ENCODE assay signal across 7 cellular contexts in the genomic region with DNA sequence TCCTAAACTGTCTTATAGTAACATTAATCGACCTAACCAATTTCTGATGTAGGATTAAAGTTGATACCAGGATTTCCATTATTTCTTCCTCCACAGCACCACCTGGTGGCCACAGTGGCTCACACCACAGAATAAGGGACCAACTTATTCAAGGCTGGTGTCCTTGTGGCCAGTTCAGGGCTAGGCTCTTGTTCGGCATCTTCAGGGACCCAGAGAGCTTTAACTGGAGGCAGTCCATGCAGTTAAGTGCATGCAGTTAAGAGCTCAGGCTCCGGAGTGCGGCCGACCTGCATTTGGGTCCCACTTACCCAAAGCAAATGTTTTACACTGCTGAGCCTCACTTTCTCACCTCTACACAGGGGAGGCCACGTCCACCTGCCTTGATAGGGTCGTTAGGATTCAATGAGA. TPM values are rescaled to one million over a fixed set of nuclear protein-coding genes. Genes with fewer than 3 reads are reported as not detected.
DNase-seq lines count a peak whose midpoint lies in the region; ATAC-seq, FAIRE-seq and TF ChIP-seq lines count a peak whose summit lies in the region.

No MANE protein-coding gene starts in this region.

- H3K27ac ChIP-seq in heart right ventricle: no peak overlapping the region

- ATAC-seq in activated naive CD8-positive, alpha-beta T cell treated with anti-CD3 and anti-CD28 coated beads, Interleukin-2, amount 50 U/mL, for 24 hours: peak; percentile 88
- ATAC-seq in heart right ventricle: peak; percentile 45 to 76 (median 66)
- no peak for ATAC-seq in GM18511 (IDR thresholded peaks at IDR 0.05; ENCODE audit: unreplicated experiment)

- peak; percentile 63 for DNase-seq in GM12891 (ENCODE audit: insufficient read length, low spot score)
- peak; percentile 65 for DNase-seq in NCI-H1092 treated with DMSO at 0.1 percent for 48 hours (lab: John Stamatoyannopoulos, UW)
- DNase-seq in T-helper 1 cell: peak; percentile 41 to 77 (median 68)
- peak; percentile 83 for DNase-seq in activated naive CD8-positive, alpha-beta T cell treated with anti-CD3 and anti-CD28 coated beads, Interleukin-2, amount 50 U/mL, for 24 hours
- DNase-seq in heart right ventricle: peak; percentile 66 to 74
- peak; percentile 65 for DNase-seq in renal cortical epithelial cell (ENCODE audit: low read depth)

- no peak overlapping the region for H3K4me3 Mint-ChIP-seq in activated naive CD8-positive, alpha-beta T cell treated with anti-CD3 and anti-CD28 coated beads, Interleukin-2, amount 50 U/mL, for 24 hours

- H3K27me3 ChIP-seq in heart right ventricle: no peaks in the 10 kb centered on the region

- intact Hi-C loops in heart right ventricle (cut with DNase I): loop anchor here in 9 of 10 donors (1.0 to 5.0 kb wide), 8 partner anchors 104 to 384 kb away; no protein-coding TSS in a partner anchor

- peaks cover 0 to 6% (median 0%) of the 10 kb centered on the region in 11 donors for H3K9me3 ChIP-seq in heart right ventricle

- H3K27ac Mint-ChIP-seq in activated naive CD8-positive, alpha-beta T cell treated with anti-CD3 and anti-CD28 coated beads, Interleukin-2, amount 50 U/mL, for 24 hours: peak overlapping the region; percentile 64

- peak; percentile 87 for FAIRE-seq in GM12891 (lab: Jason Lieb, UNC)

- no peak for TF ChIP-seq POLR2A in GM12891 (IDR thresholded peaks at IDR 0.05; ENCODE audit: low read depth, low read length)

- peaks cover 26% of the 10 kb centered on the region for H3K4me1 Mint-ChIP-seq in activated naive CD8-positive, alpha-beta T cell treated with anti-CD3 and anti-CD28 coated beads, Interleukin-2, amount 50 U/mL, for 24 hours

- WGBS in heart right ventricle, 2 donors: 45 to 48% methylated on average over 7 of the region's 7 CpGs

- peaks cover 0 to 95% (median 0%) of the 10 kb centered on the region in 9 donors for H3K36me3 ChIP-seq in heart right ventricle

- no peak overlapping the region for H3K4me3 ChIP-seq in heart right ventricle

- no peaks in the 10 kb centered on the region for H3K9me3 Mint-ChIP-seq in activated naive CD8-positive, alpha-beta T cell treated with anti-CD3 and anti-CD28 coated beads, Interleukin-2, amount 50 U/mL, for 24 hours

- peak; percentile 83 to 93 (median 90) for TF ChIP-seq CTCF in heart right ventricle (IDR thresholded peaks at IDR 0.05)

- H3K27me3 Mint-ChIP-seq in activated naive CD8-positive, alpha-beta T cell treated with anti-CD3 and anti-CD28 coated beads, Interleukin-2, amount 50 U/mL, for 24 hours: no peaks in the 10 kb centered on the region

- H3K36me3 Mint-ChIP-seq in activated naive CD8-positive, alpha-beta T cell treated with anti-CD3 and anti-CD28 coated beads, Interleukin-2, amount 50 U/mL, for 24 hours (ENCODE audit: low read depth): peaks cover 74% of the 10 kb centered on the region

- H3K4me1 ChIP-seq in heart right ventricle: peaks cover 0 to 19% (median 4%) of the 10 kb centered on the region in 9 donors

TF ChIP-seq in GM12891, 5 proteins besides CTCF, POLR2A, EP300 and RAD21:
- TF ChIP-seq SPI1 (IDR thresholded peaks at IDR 0.05; ENCODE audit: low read depth, low read length): no peak
- TF ChIP-seq PAX5 (IDR thresholded peaks at IDR 0.05; ENCODE audit: insufficient read depth, low read length, severe bottlenecking): no peak
- no peak for TF ChIP-seq TAF1 (IDR thresholded peaks at IDR 0.05; ENCODE audit: low read depth, low read length)
- no peak for TF ChIP-seq POLR2AphosphoS5 (IDR thresholded peaks at IDR 0.05; ENCODE audit: low read depth, low read length)
- TF ChIP-seq POU2F2 (IDR thresholded peaks at IDR 0.05; ENCODE audit: low read depth, low read length): no peak

RNA-seq across cellular contexts. Expression of a gene that starts 42.0 kb away (rescaled TPM):
- 1.7 TPM for polyA plus RNA-seq in GM12891 (2012; ENCODE audit: low read depth, missing spikeins)
- total RNA-seq in heart right ventricle: 1 to 10 TPM in 2 of 10 donors, under 1 TPM in 8; 0.13 to 2.4 (median 0.29) TPM
- under 1 TPM; 0.22 to 0.54 TPM for polyA plus RNA-seq in heart right ventricle
- 3.0 and 3.6 TPM in 2 replicates for total RNA-seq in renal cortical epithelial cell
